Comparison of ENCODE assay signal across 18 cellular contexts in the genomic region with DNA sequence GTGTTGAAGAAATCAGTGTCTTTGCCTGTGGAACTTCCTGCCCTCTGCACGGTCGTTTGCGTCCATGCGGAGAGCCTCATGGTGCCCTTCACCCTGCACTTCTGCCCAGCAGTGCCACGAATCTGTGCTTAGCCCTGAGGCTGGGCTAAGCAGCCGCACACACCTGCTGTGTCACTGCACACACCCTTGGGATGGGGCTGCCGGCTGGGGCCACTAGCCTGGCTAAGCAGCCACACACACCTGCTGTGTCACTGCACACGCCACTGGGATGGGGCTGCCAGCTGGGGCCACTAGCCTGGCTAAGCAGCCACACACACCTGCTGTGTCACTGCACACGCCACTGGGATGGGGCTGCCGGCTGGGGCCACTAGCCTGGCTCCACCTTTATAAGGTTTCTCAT.
"Had no signal": no experiment of that assay in that cellular context is flagged by ENCODE, and none has a peak within 500 bp of the region (broad histone marks: within the 10 kb centered on the region; RNA-seq: fewer than 3 reads in every experiment).

No MANE protein-coding gene starts in this region.

- H3K4me1 Mint-ChIP-seq: activated naive CD8-positive, alpha-beta T cell treated with anti-CD3 and anti-CD28 coated beads for 36 hours; memory B cell; WTC11 had no signal

- H3K4me1 ChIP-seq: esophagus muscularis mucosa, parathyroid adenoma, uterus had no signal

- H3K9ac ChIP-seq: parathyroid adenoma had no signal

- H3K27me3 Mint-ChIP-seq: stimulated activated naive CD8-positive, alpha-beta T cell treated with anti-CD3 and anti-CD28 coated beads, Interleukin-15, Interleukin-2, amounts not matched to agents 100 ng/mL and 50 ng/mL, for 24 hours had no signal

- DNase-seq: activated CD4-positive, alpha-beta T cell treated with anti-CD3 and anti-CD28 coated beads, Interleukin-2, amount 50 U/mL, for 1 hour; activated gamma-delta T cell treated with Interleukin-2 at 50 U/mL for 16 hours; activated naive CD8-positive, alpha-beta T cell treated with anti-CD3 and anti-CD28 coated beads for 36 hours; activated T-cell treated with anti-CD3 and anti-CD28 coated beads, Interleukin-2, amount 50 U/mL, for 48 hours; brain microvascular endothelial cell; nephron progenitor cell; stimulated activated CD4-positive, alpha-beta T cell treated with anti-CD3 and anti-CD28 coated beads, Interleukin-4, amount 100 ng/mL, for 1 hour; stimulated activated CD8-positive, alpha-beta memory T cell treated with anti-CD3 and anti-CD28 coated beads, Interleukin-4, amount 100 ng/mL, for 48 hours; uterus had no signal

- H3K4me3 Mint-ChIP-seq: activated naive CD8-positive, alpha-beta T cell treated with anti-CD3 and anti-CD28 coated beads for 36 hours; memory B cell; nephron progenitor cell; stimulated activated naive CD8-positive, alpha-beta T cell treated with anti-CD3 and anti-CD28 coated beads, Interleukin-15, Interleukin-2, amounts not matched to agents 100 ng/mL and 50 ng/mL, for 24 hours; T-helper 1 cell treated with Interleukin-12 subunit alpha and Interleukin-12 subunit beta and Interleukin-4 antibody, amounts not matched to agents 30 μg/mL and 1 μg/mL, for 36 hours; WTC11 had no signal

- H2AFZ ChIP-seq: parathyroid adenoma had no signal

- H3K27ac ChIP-seq: brain microvascular endothelial cell, dorsolateral prefrontal cortex, esophagus muscularis mucosa, parathyroid adenoma, thoracic aorta, uterus had no signal

- H3K27ac Mint-ChIP-seq: activated naive CD8-positive, alpha-beta T cell treated with anti-CD3 and anti-CD28 coated beads for 36 hours; memory B cell; nephron progenitor cell; stimulated activated naive CD8-positive, alpha-beta T cell treated with anti-CD3 and anti-CD28 coated beads, Interleukin-15, Interleukin-2, amounts not matched to agents 100 ng/mL and 50 ng/mL, for 24 hours; T-helper 1 cell treated with Interleukin-12 subunit alpha and Interleukin-12 subunit beta and Interleukin-4 antibody, amounts not matched to agents 30 μg/mL and 1 μg/mL, for 36 hours; WTC11 had no signal

- H3K4me3 ChIP-seq: dorsolateral prefrontal cortex, esophagus muscularis mucosa, thoracic aorta, uterus had no signal

- ATAC-seq: left lobe of liver, WTC11 had no signal

- H3K79me2 ChIP-seq: parathyroid adenoma had no signal

- H3K27me3 ChIP-seq: brain microvascular endothelial cell, uterus had no signal

- H3K36me3 ChIP-seq: brain microvascular endothelial cell, esophagus muscularis mucosa, thoracic aorta, uterus had no signal
